ENCODE assay signal across 9 cellular contexts in genomic region chr10:87866575-87866974, GRCh38. TPM values are rescaled to one million over a fixed set of nuclear protein-coding genes. Genes with fewer than 3 reads are reported as not detected.
DNase-seq lines count a peak whose midpoint lies in the region; ATAC-seq and TF ChIP-seq lines count a peak whose summit lies in the region.
"Had no signal": no experiment of that assay in that cellular context is flagged by ENCODE, and none has a peak within 500 bp of the region (broad histone marks: within the 10 kb centered on the region; RNA-seq: fewer than 3 reads in every experiment).

No MANE protein-coding gene starts in this region.

- H3K4me1 ChIP-seq in skeletal muscle tissue (ENCODE audit: control insufficient read depth in 3 of 3, insufficient read depth in 3 of 3, low read length in 3 of 3): peaks cover 5 to 22% (median 10%) of the 10 kb centered on the region in 3 donors

- ATAC-seq in GM18867 (IDR thresholded peaks at IDR 0.05; ENCODE audit: unreplicated experiment) (no peak), HG03280 (IDR thresholded peaks at IDR 0.05; ENCODE audit: unreplicated experiment) (no peak)
- ATAC-seq: left lobe of liver had no signal

- H3K27me3 ChIP-seq in H7 (ENCODE audit: control insufficient read depth, insufficient read depth, low read length): no peaks in the 10 kb centered on the region
- no peaks in the 10 kb centered on the region for H3K27me3 ChIP-seq in skeletal muscle tissue (ENCODE audit: control insufficient read depth in 3 of 3, insufficient read depth in 3 of 3, low read length in 3 of 3)

- peak overlapping the region; percentile 96 for H3K4me3 Mint-ChIP-seq in T-helper 2 cell treated with Interferon-gamma antibody and Interleukin-4, amounts not matched to agents 5 μg/mL and 100 μg/mL, for 36 hours

- no peaks in the 10 kb centered on the region for H3K9me3 ChIP-seq in skeletal muscle tissue (ENCODE audit: control insufficient read depth in 3 of 3, low read length in 3 of 3)

- H3K36me3 ChIP-seq in H7 (replicated peaks; ENCODE audit: control insufficient read depth, insufficient read depth, low read length) (no peaks in the 10 kb centered on the region), skeletal muscle tissue (ENCODE audit: control insufficient read depth in 3 of 3, insufficient read depth in 3 of 3, low read length in 3 of 3) (no peaks in the 10 kb centered on the region)

- DNase-seq in H7: no peak
- no peak for DNase-seq in T-helper 2 cell treated with Interferon-gamma antibody and Interleukin-4, amounts not matched to agents 5 μg/mL and 100 μg/mL, for 36 hours (ENCODE audit: low spot score)
- DNase-seq in fibroblast of villous mesenchyme (ENCODE audit: low read depth): no peak
- DNase-seq in DMS79 treated with DMSO at 0.1 percent for 48 hours (lab: John Stamatoyannopoulos, UW): no peak
- no peak for DNase-seq in SHP77 (lab: John Stamatoyannopoulos, UW)

- H3K4me3 ChIP-seq in H7 (ENCODE audit: insufficient read depth, low read depth, low read length) (peak overlapping the region; percentile 1; the same call in 1 of the 2 replicates), fibroblast of villous mesenchyme (ENCODE audit: low read depth, low read length) (peak overlapping the region; percentile 93), skeletal muscle tissue (ENCODE audit: low read length in 3 of 3) (peak overlapping the region; percentile 90 to 97 (median 90))

- H3K27ac ChIP-seq in skeletal muscle tissue (ENCODE audit: low read depth, low read length): peak overlapping the region; percentile 84

- peaks cover 50% of the 10 kb centered on the region for H3K36me3 Mint-ChIP-seq in T-helper 2 cell treated with Interferon-gamma antibody and Interleukin-4, amounts not matched to agents 5 μg/mL and 100 μg/mL, for 36 hours (ENCODE audit: low read depth)

- no peaks in the 10 kb centered on the region for H3K27me3 Mint-ChIP-seq in T-helper 2 cell treated with Interferon-gamma antibody and Interleukin-4, amounts not matched to agents 5 μg/mL and 100 μg/mL, for 36 hours (ENCODE audit: low read depth)

- H3K9ac ChIP-seq in skeletal muscle tissue (ENCODE audit: low read depth in 1 of 3, low read length in 3 of 3): peak overlapping the region; percentile 82 to 92 (median 90)

- peaks cover 36% of the 10 kb centered on the region for H3K4me1 Mint-ChIP-seq in T-helper 2 cell treated with Interferon-gamma antibody and Interleukin-4, amounts not matched to agents 5 μg/mL and 100 μg/mL, for 36 hours (ENCODE audit: low read depth)

- no peaks in the 10 kb centered on the region for H3K9me3 Mint-ChIP-seq in T-helper 2 cell treated with Interferon-gamma antibody and Interleukin-4, amounts not matched to agents 5 μg/mL and 100 μg/mL, for 36 hours

- H3K27ac Mint-ChIP-seq in T-helper 2 cell treated with Interferon-gamma antibody and Interleukin-4, amounts not matched to agents 5 μg/mL and 100 μg/mL, for 36 hours: no peak overlapping the region

- TF ChIP-seq CTCF in fibroblast of villous mesenchyme (IDR thresholded peaks at IDR 0.05; ENCODE audit: insufficient read depth, low read depth, low read length): no peak

RNA-seq across cellular contexts. Expression of gene PTEN, which starts 3.1 kb away (rescaled TPM):
- total RNA-seq in H7 (2014; rRNA removed; shearing (Covaris generic)): 25.5 and 53.6 TPM in 2 replicates
- total RNA-seq in fibroblast of villous mesenchyme: 265 and 276 TPM in 2 replicates
- total RNA-seq in skeletal muscle tissue: 76.2 TPM

RNA-seq across cellular contexts. Expression of gene KLLN, which starts 3.2 kb away (rescaled TPM):
- total RNA-seq in H7 (2014; rRNA removed; shearing (Covaris generic)): 0.10 and 0.15 TPM in 2 replicates
- total RNA-seq in fibroblast of villous mesenchyme: 0.86 and 0.97 TPM in 2 replicates
- total RNA-seq in skeletal muscle tissue: under 0.01 TPM

RNA-seq across cellular contexts. Expression of gene ATAD1, which starts 48.5 kb away (rescaled TPM):
- total RNA-seq in H7 (2014; rRNA removed; shearing (Covaris generic)): 37.5 and 47.2 TPM in 2 replicates
- total RNA-seq in fibroblast of villous mesenchyme (30.6 and 51.8 TPM in 2 replicates), skeletal muscle tissue (20.4 TPM)

Comparison
In these comparisons a context has a peak if more than half of its experiments do, and no peak if none do; other contexts are left out.
1. H3K4me3 ChIP-seq: peak in every context shown above with its lines; median percentile 93 in fibroblast of villous mesenchyme; 90 in skeletal muscle tissue; 1 in H7.